10 cellular contexts compared by ENCODE assay signal in genomic region chr10:69885379-69886156, GRCh38.
A peak's percentile ranks its signal among the peaks of the same experiment; 100 is the strongest.
DNase-seq lines count a peak whose midpoint lies in the region; ATAC-seq, FAIRE-seq and TF ChIP-seq lines count a peak whose summit lies in the region.
"Had no signal": no experiment of that assay in that cellular context is flagged by ENCODE, and none has a peak within 500 bp of the region (broad histone marks: within the 10 kb centered on the region; RNA-seq: fewer than 3 reads in every experiment).

No MANE protein-coding gene starts in this region.

- H4K20me1 ChIP-seq in IMR-90 (ENCODE audit: insufficient read depth, low read length) = peaks cover 3% of the 10 kb centered on the region; the same call in 1 of the 2 replicates

- intact Hi-C loops in IMR-90 (cut with micrococcal nuclease) = no loop called here

- H4K91ac ChIP-seq in IMR-90 (ENCODE audit: insufficient read depth, low read depth, low read length) = no peak overlapping the region

- FAIRE-seq in D721Med (lab: Jason Lieb, UNC) = no peak

- H2AK5ac ChIP-seq in IMR-90 (ENCODE audit: low read depth, low read length) = peak overlapping the region; percentile 10; the same call in 1 of the 2 replicates

- H3K18ac ChIP-seq in IMR-90 (ENCODE audit: low read depth, low read length) = no peak overlapping the region

- H2BK20ac ChIP-seq in IMR-90 (ENCODE audit: low read depth, low read length) = no peak overlapping the region

- no peak overlapping the region for H3K23ac ChIP-seq in IMR-90 (ENCODE audit: low read depth, low read length)

- H3K27me3 Mint-ChIP-seq in neural crest cell (ENCODE audit: low read depth) = no peaks in the 10 kb centered on the region

- H3K9ac ChIP-seq in IMR-90 (ENCODE audit: low read depth, low read length) = no peak overlapping the region

- no peak for TF ChIP-seq POLR2A in IMR-90 (IDR thresholded peaks at IDR 0.05; ENCODE audit: low read depth, low read length)

- POLR2A ChIA-PET in BJ (lab: Charles Lee) = no interaction called here
- POLR2A ChIA-PET in IMR-90 (lab: Charles Lee; ENCODE audit: unreplicated experiment) = no interaction called here

- no peaks in the 10 kb centered on the region for H3K9me3 ChIP-seq in IMR-90 (ENCODE audit: control insufficient read depth, insufficient read depth, low read length)

- H3K79me1 ChIP-seq in IMR-90 (ENCODE audit: low read depth in 1 of 2, low read length in 2 of 2) = no peaks in the 10 kb centered on the region

- H3K27me3 ChIP-seq in BJ (ENCODE audit: control insufficient read depth, insufficient read depth, low read length) (no peaks in the 10 kb centered on the region), IMR-90 (ENCODE audit: control insufficient read depth, insufficient read depth, low read length) (no peaks in the 10 kb centered on the region)

- H3K4ac ChIP-seq in IMR-90 (ENCODE audit: low read depth, low read length) = no peak overlapping the region

- no peak for TF ChIP-seq RAD21 in IMR-90 (IDR thresholded peaks at IDR 0.05; ENCODE audit: low read length)

- no peaks in the 10 kb centered on the region for H3K9me3 Mint-ChIP-seq in neural crest cell
- H3K9me3 Mint-ChIP-seq: activated naive CD8-positive, alpha-beta T cell treated with anti-CD3 and anti-CD28 coated beads for 36 hours had no signal

- no peak overlapping the region for H2AFZ ChIP-seq in IMR-90 (replicated peaks; ENCODE audit: low read length, poor library complexity)

- no peak overlapping the region for H2AK9ac ChIP-seq in IMR-90 (replicated peaks; ENCODE audit: low read depth, low read length, poor library complexity)

- peaks cover 7% of the 10 kb centered on the region; the same call in 1 of the 2 replicates for H3K9me1 ChIP-seq in IMR-90 (ENCODE audit: insufficient read depth, low read length)

- H3K4me3 ChIP-seq in BJ (ENCODE audit: low read depth, low read length) (no peak overlapping the region), IMR-90 (ENCODE audit: insufficient read depth, low read depth, low read length) (no peak overlapping the region), coronary artery (no peak overlapping the region)

- H3K4me1 Mint-ChIP-seq in neural crest cell = peaks cover 21% of the 10 kb centered on the region
- H3K4me1 Mint-ChIP-seq: activated naive CD8-positive, alpha-beta T cell treated with anti-CD3 and anti-CD28 coated beads for 36 hours had no signal

- DNase-seq in BJ (ENCODE audit: low read depth) = no peak
- DNase-seq in IMR-90 = peak; percentile 15
- DNase-seq in coronary artery (ENCODE audit: low spot score) = no peak
- DNase-seq in neural crest cell (ENCODE audit: low read depth, low spot score) = no peak
- no peak for DNase-seq in cerebellum (ENCODE audit: low spot score)
- DNase-seq in D721Med (ENCODE audit: insufficient read length, low spot score) = no peak
- DNase-seq: activated naive CD8-positive, alpha-beta T cell treated with anti-CD3 and anti-CD28 coated beads for 36 hours had no signal

- BruUV-seq in IMR-90 (replicated peaks; lab: Mats Ljungman, UMichigan) = no TSS peak

- H4K8ac ChIP-seq in IMR-90 (ENCODE audit: low read depth in 2 of 2, low read length in 2 of 2) = no peak overlapping the region; a peak in 1 of 4 replicates

- H3K14ac ChIP-seq in IMR-90 (replicated peaks; ENCODE audit: low read depth, low read length) = no peak overlapping the region

- no peak overlapping the region for H3K4me2 ChIP-seq in IMR-90 (ENCODE audit: low read depth, low read length)

- no peak overlapping the region for H2BK5ac ChIP-seq in IMR-90 (ENCODE audit: low read depth, low read length, poor library complexity, severe bottlenecking)

- peak; percentile 51 for ATAC-seq in IMR-90 (ENCODE audit: low read depth)
- ATAC-seq in GM19395 (IDR thresholded peaks at IDR 0.05; ENCODE audit: unreplicated experiment) = no peak
- ATAC-seq in GM18511 (IDR thresholded peaks at IDR 0.05; ENCODE audit: unreplicated experiment) = no peak
- ATAC-seq: right cardiac atrium had no signal

- H4K5ac ChIP-seq in IMR-90 (ENCODE audit: low read depth, low read length) = no peak overlapping the region

- H3K36me3 Mint-ChIP-seq in neural crest cell (ENCODE audit: low read depth) = no peaks in the 10 kb centered on the region
- H3K36me3 Mint-ChIP-seq: activated naive CD8-positive, alpha-beta T cell treated with anti-CD3 and anti-CD28 coated beads for 36 hours had no signal

- no peak overlapping the region for H2BK15ac ChIP-seq in IMR-90 (ENCODE audit: low read depth, low read length)

- H3K27ac Mint-ChIP-seq in neural crest cell (ENCODE audit: unreplicated experiment) = no peak overlapping the region
- H3K27ac Mint-ChIP-seq: activated naive CD8-positive, alpha-beta T cell treated with anti-CD3 and anti-CD28 coated beads for 36 hours had no signal

- no peak overlapping the region for H3K56ac ChIP-seq in IMR-90 (ENCODE audit: extremely low read depth, insufficient read depth, low read length)

- CTCF ChIA-PET in BJ (lab: Yijun Ruan, JAX) = interaction anchor here (1.0 to 1.6 kb wide), 3 partner anchors 13 to 16 kb away, joined by 3 to 5 read pairs (median 4); no protein-coding TSS in a partner anchor
- CTCF ChIA-PET in IMR-90 (lab: Yijun Ruan, JAX) = no interaction called here

- dilution Hi-C loops in IMR-90 (cut with HindIII; ENCODE audit: low sequenced_read_pairs, unreplicated experiment) = no loop called here

- H3K4me3 Mint-ChIP-seq in neural crest cell = no peak overlapping the region
- H3K4me3 Mint-ChIP-seq: activated naive CD8-positive, alpha-beta T cell treated with anti-CD3 and anti-CD28 coated beads for 36 hours had no signal

- no peak overlapping the region for H2BK120ac ChIP-seq in IMR-90 (ENCODE audit: low read depth, low read length)

- H3K27ac ChIP-seq in IMR-90 (ENCODE audit: insufficient read depth, low read length) (no peak overlapping the region), coronary artery (no peak overlapping the region)

- WGBS in IMR-90 (ENCODE audit: extremely low coverage in 2 of 2, insufficient read length in 1 of 2), 2 experiments = 100% methylated on average over 2 of the region's 9 CpGs; no CpG with 5 or more reads in 1 of the 2 experiments

- peaks cover 4% of the 10 kb centered on the region for H3K4me1 ChIP-seq in IMR-90 (ENCODE audit: control insufficient read depth, insufficient read depth, low read length)

- TF ChIP-seq CTCF in BJ (IDR thresholded peaks at IDR 0.05; ENCODE audit: insufficient read depth, low read depth, low read length) (peak; percentile 37; the same call in 1 of the 2 replicates), IMR-90 (conservative IDR thresholded peaks at IDR 0.05; ENCODE audit: low read depth, low read length) (peak; percentile 32; the same call in 1 of the 2 replicates), coronary artery (IDR thresholded peaks at IDR 0.05) (peak; percentile 45), neural crest cell (conservative IDR thresholded peaks at IDR 0.05) (peak; percentile 55), D721Med (IDR thresholded peaks at IDR 0.05; ENCODE audit: insufficient read depth, missing control alignments) (no peak)

- H3K36me3 ChIP-seq in BJ (ENCODE audit: control insufficient read depth, insufficient read depth, low read length) (no peaks in the 10 kb centered on the region; the same call in none of the 2 replicates), IMR-90 (ENCODE audit: control insufficient read depth, insufficient read depth, low read length) (peaks cover 3% of the 10 kb centered on the region; the same call in 1 of the 2 replicates)

- in situ Hi-C loops in IMR-90 (cut with MboI; ENCODE audit: low sequenced_read_pairs) = no loop called here

TF ChIP-seq in IMR-90, 13 proteins besides CTCF, POLR2A, EP300 and RAD21:
- no peak for TF ChIP-seq SMC3 (IDR thresholded peaks at IDR 0.05; ENCODE audit: low read depth, low read length)
- TF ChIP-seq RFX5 (IDR thresholded peaks at IDR 0.05; ENCODE audit: low read depth, low read length) = no peak
- TF ChIP-seq CHD1 (IDR thresholded peaks at IDR 0.05; ENCODE audit: low read depth, low read length) = no peak
- no peak for TF ChIP-seq CEBPB (IDR thresholded peaks at IDR 0.05; ENCODE audit: low read depth, low read length)
